Comparison of ENCODE assay signal across 33 cellular contexts in the genomic region with DNA sequence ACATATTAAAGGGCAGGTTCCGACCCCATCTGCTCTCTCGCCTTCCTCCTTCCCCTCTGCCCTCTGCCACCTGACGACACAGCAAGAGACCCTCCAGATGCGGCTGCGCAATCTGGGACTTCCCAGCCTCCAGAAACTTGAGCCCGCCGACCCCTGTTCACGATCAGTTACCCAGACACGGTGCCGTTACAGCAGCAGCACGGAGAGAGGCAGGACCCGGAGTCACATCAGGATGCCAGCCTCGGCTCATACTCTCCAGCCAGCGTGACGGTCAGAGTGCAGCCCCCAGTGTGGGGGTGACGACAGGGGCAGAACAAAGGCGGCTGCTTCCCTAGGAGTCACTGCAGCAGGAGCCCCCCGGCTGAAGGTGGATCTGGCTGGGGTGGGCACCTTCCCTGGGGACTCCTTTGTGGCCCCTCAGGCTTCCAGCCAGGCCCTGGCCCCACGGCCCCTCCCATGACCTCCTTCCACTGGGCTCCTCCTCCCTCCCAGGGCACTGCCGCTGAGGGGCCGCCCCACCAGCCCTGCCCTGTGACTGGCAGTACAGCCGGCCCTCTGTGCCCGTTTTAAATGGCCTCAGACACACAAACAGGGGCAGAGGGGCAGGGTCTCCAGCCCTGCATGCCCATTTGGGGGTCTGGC.
"Had no signal": no experiment of that assay in that cellular context is flagged by ENCODE, and none has a peak within 500 bp of the region (broad histone marks: within the 10 kb centered on the region; RNA-seq: fewer than 3 reads in every experiment).

No MANE protein-coding gene starts in this region.

- H3K4me3 Mint-ChIP-seq: activated CD4-positive, alpha-beta memory T cell treated with anti-CD3 and anti-CD28 coated beads for 36 hours; activated CD4-positive, alpha-beta T cell treated with anti-CD3 and anti-CD28 coated beads for 36 hours; activated CD4-positive, alpha-beta T cell treated with anti-CD3 and anti-CD28 coated beads, Interleukin-2, amount 10 ng/mL, durations not matched to agents 24 days and 14 days; activated CD8-positive, alpha-beta memory T cell treated with anti-CD3 and anti-CD28 coated beads, Interleukin-2, amount 10 ng/mL, durations not matched to agents 7 days and 5 days; activated CD8-positive, alpha-beta T cell treated with anti-CD3 and anti-CD28 coated beads, Interleukin-2, amount 10 ng/mL, durations not matched to agents 7 days and 5 days; activated naive CD8-positive, alpha-beta T cell treated with anti-CD3 and anti-CD28 coated beads, Interleukin-2, amount 10 ng/mL, durations not matched to agents 7 days and 5 days; brain; dendritic cell treated with granulocyte-macrophage colony-stimulating factor and Interleukin-4, amounts not matched to agents 40 ng/mL and 50 ng/mL, for 4 days; T-cell; T-helper 1 cell treated with Interleukin-12 subunit alpha and Interleukin-12 subunit beta and Interleukin-4 antibody, amounts not matched to agents 30 μg/mL and 1 μg/mL, for 36 hours; T-helper 2 cell treated with Interferon-gamma antibody and Interleukin-4, amounts not matched to agents 5 μg/mL and 100 μg/mL, for 36 hours had no signal

- H3K9me3 ChIP-seq: gastrocnemius medialis had no signal

- H3K4me1 Mint-ChIP-seq: activated CD4-positive, alpha-beta T cell treated with anti-CD3 and anti-CD28 coated beads, Interleukin-2, amount 10 ng/mL, durations not matched to agents 24 days and 14 days; activated CD8-positive, alpha-beta memory T cell treated with anti-CD3 and anti-CD28 coated beads, Interleukin-2, amount 10 ng/mL, durations not matched to agents 7 days and 5 days; brain had no signal

- H3K9me3 Mint-ChIP-seq: activated CD4-positive, alpha-beta memory T cell treated with anti-CD3 and anti-CD28 coated beads for 36 hours; activated CD4-positive, alpha-beta T cell treated with anti-CD3 and anti-CD28 coated beads, Interleukin-2, amount 10 ng/mL, durations not matched to agents 24 days and 14 days; activated naive CD8-positive, alpha-beta T cell treated with anti-CD3 and anti-CD28 coated beads, Interleukin-2, amount 10 ng/mL, durations not matched to agents 7 days and 5 days; T-helper 2 cell treated with Interferon-gamma antibody and Interleukin-4, amounts not matched to agents 5 μg/mL and 100 μg/mL, for 36 hours had no signal

- H3K36me3 Mint-ChIP-seq: activated CD4-positive, alpha-beta memory T cell treated with anti-CD3 and anti-CD28 coated beads for 36 hours; activated CD8-positive, alpha-beta memory T cell treated with anti-CD3 and anti-CD28 coated beads, Interleukin-2, amount 10 ng/mL, durations not matched to agents 7 days and 5 days; activated naive CD8-positive, alpha-beta T cell treated with anti-CD3 and anti-CD28 coated beads, Interleukin-2, amount 10 ng/mL, durations not matched to agents 7 days and 5 days; brain; T-cell had no signal

- H3K36me3 ChIP-seq: ascending aorta, breast epithelium, cardiac muscle cell, esophagus muscularis mucosa, gastrocnemius medialis, heart left ventricle had no signal

- H3K27me3 ChIP-seq: ascending aorta, breast epithelium, cardiac muscle cell, dorsolateral prefrontal cortex, esophagus muscularis mucosa, foreskin keratinocyte, gastrocnemius medialis, heart left ventricle had no signal

- H3K27me3 Mint-ChIP-seq: activated CD4-positive, alpha-beta memory T cell treated with anti-CD3 and anti-CD28 coated beads for 36 hours; activated CD4-positive, alpha-beta T cell treated with anti-CD3 and anti-CD28 coated beads for 36 hours; activated CD4-positive, alpha-beta T cell treated with anti-CD3 and anti-CD28 coated beads, Interleukin-2, amount 10 ng/mL, durations not matched to agents 24 days and 14 days; activated CD8-positive, alpha-beta memory T cell treated with anti-CD3 and anti-CD28 coated beads, Interleukin-2, amount 10 ng/mL, durations not matched to agents 7 days and 5 days; activated naive CD8-positive, alpha-beta T cell treated with anti-CD3 and anti-CD28 coated beads, Interleukin-2, amount 10 ng/mL, durations not matched to agents 7 days and 5 days; dendritic cell treated with granulocyte-macrophage colony-stimulating factor and Interleukin-4, amounts not matched to agents 40 ng/mL and 50 ng/mL, for 4 days; T-cell had no signal

- H3K27ac Mint-ChIP-seq: activated CD4-positive, alpha-beta memory T cell treated with anti-CD3 and anti-CD28 coated beads for 36 hours; activated CD4-positive, alpha-beta T cell treated with anti-CD3 and anti-CD28 coated beads for 36 hours; activated CD4-positive, alpha-beta T cell treated with anti-CD3 and anti-CD28 coated beads, Interleukin-2, amount 10 ng/mL, durations not matched to agents 24 days and 14 days; activated CD8-positive, alpha-beta memory T cell treated with anti-CD3 and anti-CD28 coated beads, Interleukin-2, amount 10 ng/mL, durations not matched to agents 7 days and 5 days; activated CD8-positive, alpha-beta T cell treated with anti-CD3 and anti-CD28 coated beads, Interleukin-2, amount 10 ng/mL, durations not matched to agents 7 days and 5 days; activated naive CD8-positive, alpha-beta T cell treated with anti-CD3 and anti-CD28 coated beads, Interleukin-2, amount 10 ng/mL, durations not matched to agents 7 days and 5 days; dendritic cell treated with granulocyte-macrophage colony-stimulating factor and Interleukin-4, amounts not matched to agents 40 ng/mL and 50 ng/mL, for 4 days; T-cell; T-helper 1 cell treated with Interleukin-12 subunit alpha and Interleukin-12 subunit beta and Interleukin-4 antibody, amounts not matched to agents 30 μg/mL and 1 μg/mL, for 36 hours; T-helper 2 cell treated with Interferon-gamma antibody and Interleukin-4, amounts not matched to agents 5 μg/mL and 100 μg/mL, for 36 hours had no signal

- ATAC-seq: activated CD4-positive, alpha-beta T cell treated with anti-CD3 and anti-CD28 coated beads for 36 hours; activated CD8-positive, alpha-beta memory T cell treated with anti-CD3 and anti-CD28 coated beads, Interleukin-2, amount 10 ng/mL, durations not matched to agents 7 days and 5 days; activated CD8-positive, alpha-beta T cell treated with anti-CD3 and anti-CD28 coated beads, Interleukin-2, amount 10 ng/mL, durations not matched to agents 7 days and 5 days; foreskin keratinocyte; gastrocnemius medialis; heart left ventricle; T-cell had no signal

- H3K4me1 ChIP-seq: ascending aorta, breast epithelium, esophagus muscularis mucosa, foreskin keratinocyte, gastrocnemius medialis, heart left ventricle had no signal

- H3K4me3 ChIP-seq: ascending aorta, breast epithelium, cardiac muscle cell, coronary artery, dorsolateral prefrontal cortex, esophagus muscularis mucosa, gastrocnemius medialis, heart left ventricle had no signal

- DNase-seq: activated CD4-positive, alpha-beta memory T cell treated with anti-CD3 and anti-CD28 coated beads for 36 hours; activated CD4-positive, alpha-beta T cell treated with anti-CD3 and anti-CD28 coated beads for 36 hours; activated CD4-positive, alpha-beta T cell treated with anti-CD3 and anti-CD28 coated beads, Interleukin-2, amount 10 ng/mL, durations not matched to agents 24 days and 14 days; activated CD4-positive, CD25-positive, alpha-beta regulatory T cell; activated CD4-positive, CD25-positive, alpha-beta regulatory T cell treated with anti-CD3 and anti-CD28 coated beads, Interleukin-2, amount 50 U/mL, for 72 hours; activated CD8-positive, alpha-beta memory T cell treated with anti-CD3 and anti-CD28 coated beads, Interleukin-2, amount 10 ng/mL, durations not matched to agents 7 days and 5 days; activated CD8-positive, alpha-beta memory T cell treated with anti-CD3 and anti-CD28 coated beads, Interleukin-2, amount 50 U/mL, for 4 hours; activated CD8-positive, alpha-beta T cell treated with anti-CD3 and anti-CD28 coated beads, Interleukin-2, amount 10 ng/mL, durations not matched to agents 7 days and 5 days; activated gamma-delta T cell; activated naive CD4-positive, alpha-beta T cell; activated naive CD4-positive, alpha-beta T cell treated with anti-CD3 and anti-CD28 coated beads, Interleukin-2, amount 50 U/mL, for 16 hours; activated naive CD8-positive, alpha-beta T cell treated with anti-CD3 and anti-CD28 coated beads, Interleukin-2, amount 10 ng/mL, durations not matched to agents 7 days and 5 days; activated T-cell treated with anti-CD3 and anti-CD28 coated beads, Interleukin-2, amount 50 U/mL, for 1 hour; activated T-cell treated with anti-CD3 and anti-CD28 coated beads, Interleukin-2, amount 50 U/mL, for 48 hours; central memory CD4-positive, alpha-beta T cell; dorsolateral prefrontal cortex; effector memory CD4-positive, alpha-beta T cell; erythroblast; foreskin keratinocyte; gastrocnemius medialis; glutamatergic neuron; heart left ventricle; T-cell; T1000 had no signal

- H3K27ac ChIP-seq: ascending aorta, breast epithelium, cardiac muscle cell, coronary artery, dorsolateral prefrontal cortex, esophagus muscularis mucosa, foreskin keratinocyte, gastrocnemius medialis, heart left ventricle had no signal
